Comparison of ENCODE assay signal across 14 cellular contexts in the genomic region with DNA sequence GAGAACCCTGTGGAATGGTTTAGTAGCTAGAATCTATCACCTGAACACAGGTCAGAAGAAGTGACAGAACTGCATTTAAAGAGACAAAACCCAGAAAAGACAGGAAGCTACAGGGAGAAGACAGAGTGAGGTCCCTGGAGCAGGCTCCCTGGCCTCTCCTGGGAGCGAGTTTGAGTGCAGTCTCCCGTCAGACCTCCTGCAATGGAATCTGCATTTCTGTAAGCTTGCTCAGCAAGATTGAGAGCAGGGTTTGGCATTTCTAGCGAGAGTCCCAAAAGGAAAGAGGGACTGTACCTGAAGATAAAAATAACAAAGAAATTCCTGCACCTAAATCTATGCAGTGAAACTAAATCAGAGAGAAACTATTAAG.
"Had no signal": no experiment of that assay in that cellular context is flagged by ENCODE, and none has a peak within 500 bp of the region (broad histone marks: within the 10 kb centered on the region; RNA-seq: fewer than 3 reads in every experiment).

No MANE protein-coding gene starts in this region.

- H3K9me3 ChIP-seq: ovary had no signal

- H3K27ac Mint-ChIP-seq: activated B cell treated with CpG ODN at 0.5 μM for 24 hours, memory B cell, nephron had no signal

- H3K4me3 ChIP-seq: esophagus squamous epithelium, left ventricle myocardium inferior, ovary had no signal

- H3K27ac ChIP-seq: esophagus squamous epithelium, left ventricle myocardium inferior, ovary had no signal

- H3K4me1 Mint-ChIP-seq: activated B cell treated with CpG ODN at 0.5 μM for 24 hours, nephron had no signal

- H3K9me3 Mint-ChIP-seq: activated B cell treated with CpG ODN at 0.5 μM for 24 hours, memory B cell had no signal

- H3K36me3 ChIP-seq: ovary had no signal

- DNase-seq: activated B cell treated with CpG ODN at 0.5 μM for 24 hours; activated CD4-positive, alpha-beta T cell treated with anti-CD3 and anti-CD28 coated beads, Interleukin-2, amount 50 U/mL, for 48 hours; activated CD8-positive, alpha-beta memory T cell treated with anti-CD3 and anti-CD28 coated beads, Interleukin-2, amount 50 U/mL, for 4 hours; esophagus squamous epithelium; foreskin fibroblast; glutamatergic neuron; left ventricle myocardium inferior; ovary; SK-N-SH; stimulated activated CD4-positive, alpha-beta T cell treated with anti-CD3 and anti-CD28 coated beads, Interleukin-4, amount 100 ng/mL, for 1 hour; stimulated activated naive CD8-positive, alpha-beta T cell treated with anti-CD3 and anti-CD28 coated beads, Interleukin-15, Interleukin-2, amounts not matched to agents 100 U/mL and 50 U/mL, for 24 hours had no signal

- H3K4me1 ChIP-seq: esophagus squamous epithelium, left ventricle myocardium inferior had no signal

- H3K27me3 ChIP-seq: esophagus squamous epithelium, ovary had no signal

- ATAC-seq: stimulated activated naive CD8-positive, alpha-beta T cell treated with anti-CD3 and anti-CD28 coated beads, Interleukin-15, Interleukin-2, amounts not matched to agents 100 U/mL and 50 U/mL, for 24 hours had no signal

- H3K4me3 Mint-ChIP-seq: activated B cell treated with CpG ODN at 0.5 μM for 24 hours, memory B cell, nephron had no signal

- H3K27me3 Mint-ChIP-seq: activated B cell treated with CpG ODN at 0.5 μM for 24 hours; activated naive CD8-positive, alpha-beta T cell treated with anti-CD3 and anti-CD28 coated beads, Interleukin-2, amount 10 ng/mL, durations not matched to agents 7 days and 5 days; memory B cell had no signal
